In the genomic region with DNA sequence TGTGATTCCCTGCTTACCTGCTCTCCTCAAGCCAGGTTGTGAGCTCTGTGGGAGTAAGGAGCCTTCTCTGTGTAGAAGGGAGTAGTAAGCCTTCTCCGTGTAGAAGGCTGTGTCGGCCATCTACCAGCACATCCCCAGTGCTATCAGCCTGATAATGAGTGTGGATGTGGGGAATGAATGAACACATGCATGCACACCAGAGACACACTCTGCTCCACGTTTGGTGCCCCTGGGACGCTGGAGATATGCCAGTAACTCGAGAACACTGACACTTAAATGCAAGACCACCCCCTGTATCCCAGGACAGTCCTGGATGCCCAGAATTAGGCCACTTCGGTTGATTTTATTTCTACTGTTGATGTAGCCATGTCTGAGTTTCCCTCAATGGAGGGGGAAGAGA, we compare ENCODE assay signal across 19 cellular contexts. TPM values are rescaled to one million over a fixed set of nuclear protein-coding genes. Genes with fewer than 3 reads are reported as not detected.
A peak's percentile ranks its signal among the peaks of the same experiment; 100 is the strongest.
DNase-seq lines count a peak whose midpoint lies in the region; ATAC-seq and TF ChIP-seq lines count a peak whose summit lies in the region.
"Had no signal": no experiment of that assay in that cellular context is flagged by ENCODE, and none has a peak within 500 bp of the region (broad histone marks: within the 10 kb centered on the region; RNA-seq: fewer than 3 reads in every experiment).

No MANE protein-coding gene starts in this region.

- ATAC-seq in HG03139 (IDR thresholded peaks at IDR 0.05; ENCODE audit: unreplicated experiment) (no peak), GM19328 (IDR thresholded peaks at IDR 0.05; ENCODE audit: unreplicated experiment) (no peak), GM19467 (IDR thresholded peaks at IDR 0.05; ENCODE audit: unreplicated experiment) (no peak)
- ATAC-seq: A549, GM12878, HCT116 had no signal

- no peak for TF ChIP-seq EP300 in stomach (IDR thresholded peaks at IDR 0.05)

- CTCF ChIA-PET in activated CD4-positive, alpha-beta memory T cell treated with anti-CD3 and anti-CD28 coated beads, Interleukin-2, amount 10 ng/mL, durations not matched to agents 7 days and 5 days (lab: Charles Lee), result no interaction called here

- H3K27ac ChIP-seq in coronary artery (no peak overlapping the region), stomach (no peak overlapping the region)
- H3K27ac ChIP-seq: A549, C4-2B had no signal

- no peaks in the 10 kb centered on the region for H3K4me1 Mint-ChIP-seq in activated CD4-positive, alpha-beta memory T cell treated with anti-CD3 and anti-CD28 coated beads, Interleukin-2, amount 10 ng/mL, durations not matched to agents 7 days and 5 days
- H3K4me1 Mint-ChIP-seq: CD4-positive, alpha-beta memory T cell; IgD-negative memory B cell had no signal

- intact Hi-C loops in stomach (cut with DNase I; ENCODE audit: low total_unique reads), result no loop called here

- 56 to 66% (median 64%) methylated on average over 6 of the region's 6 CpGs for WGBS in stomach, 5 donors

- TF ChIP-seq POLR2A in stomach (IDR thresholded peaks at IDR 0.05), result no peak

- H3K9me3 Mint-ChIP-seq in activated CD4-positive, alpha-beta memory T cell treated with anti-CD3 and anti-CD28 coated beads, Interleukin-2, amount 10 ng/mL, durations not matched to agents 7 days and 5 days, result no peaks in the 10 kb centered on the region

- H3K4me3 ChIP-seq in coronary artery (no peak overlapping the region), stomach (no peak overlapping the region)
- H3K4me3 ChIP-seq: A549, GM12878 had no signal

- peaks cover 0 to 33% (median 5%) of the 10 kb centered on the region in 3 donors for H3K27me3 ChIP-seq in stomach
- H3K27me3 ChIP-seq: BE2C had no signal

- POLR2A ChIA-PET in activated CD4-positive, alpha-beta memory T cell treated with anti-CD3 and anti-CD28 coated beads, Interleukin-2, amount 10 ng/mL, durations not matched to agents 7 days and 5 days (lab: Charles Lee), result no interaction called here

- no peak overlapping the region for H3K27ac Mint-ChIP-seq in activated CD4-positive, alpha-beta memory T cell treated with anti-CD3 and anti-CD28 coated beads, Interleukin-2, amount 10 ng/mL, durations not matched to agents 7 days and 5 days
- H3K27ac Mint-ChIP-seq: CD4-positive, alpha-beta memory T cell; IgD-negative memory B cell had no signal

- no peaks in the 10 kb centered on the region for H3K4me1 ChIP-seq in stomach
- H3K4me1 ChIP-seq: A549, BE2C had no signal

- no peaks in the 10 kb centered on the region for H3K36me3 ChIP-seq in stomach
- H3K36me3 ChIP-seq: BE2C had no signal

- H3K4me3 Mint-ChIP-seq in activated CD4-positive, alpha-beta memory T cell treated with anti-CD3 and anti-CD28 coated beads, Interleukin-2, amount 10 ng/mL, durations not matched to agents 7 days and 5 days, result no peak overlapping the region
- H3K4me3 Mint-ChIP-seq: CD4-positive, alpha-beta memory T cell; IgD-negative memory B cell had no signal

- no peaks in the 10 kb centered on the region for H3K27me3 Mint-ChIP-seq in activated CD4-positive, alpha-beta memory T cell treated with anti-CD3 and anti-CD28 coated beads, Interleukin-2, amount 10 ng/mL, durations not matched to agents 7 days and 5 days

- H3K9me3 ChIP-seq in stomach, result no peaks in the 10 kb centered on the region
- H3K9me3 ChIP-seq: A549, BE2C had no signal

- no peaks in the 10 kb centered on the region for H3K36me3 Mint-ChIP-seq in activated CD4-positive, alpha-beta memory T cell treated with anti-CD3 and anti-CD28 coated beads, Interleukin-2, amount 10 ng/mL, durations not matched to agents 7 days and 5 days (ENCODE audit: low read depth)
- H3K36me3 Mint-ChIP-seq: CD4-positive, alpha-beta memory T cell; IgD-negative memory B cell had no signal

- DNase-seq in coronary artery (ENCODE audit: low spot score) (peak; percentile 19), islet precursor cell (peak; percentile 32), stomach (peak; percentile 1)
- DNase-seq in activated CD4-positive, alpha-beta memory T cell treated with anti-CD3 and anti-CD28 coated beads, Interleukin-2, amount 10 ng/mL, durations not matched to agents 7 days and 5 days, result no peak
- DNase-seq: BE2C; CD4-positive, alpha-beta memory T cell; DMS79 had no signal

- TF ChIP-seq CTCF in coronary artery (IDR thresholded peaks at IDR 0.05) (no peak), stomach (IDR thresholded peaks at IDR 0.05) (no peak)

RNA-seq across cellular contexts. Expression of a gene that starts 21.1 kb away (rescaled TPM):
- not detected for total RNA-seq in stomach
- polyA plus RNA-seq in stomach, result not detected
- not detected for total RNA-seq in activated CD4-positive, alpha-beta memory T cell treated with anti-CD3 and anti-CD28 coated beads, Interleukin-2, amount 10 ng/mL, durations not matched to agents 7 days and 5 days
- total RNA-seq: CD4-positive, alpha-beta memory T cell; G401; H4; HT1080 had no signal
- polyA plus RNA-seq: A549; AG04450; CD4-positive, alpha-beta memory T cell; IgD-negative memory B cell had no signal
